ENCODE assay signal across 25 cellular contexts in genomic region chr4:180809439-180809838, GRCh38.
"Had no signal": no experiment of that assay in that cellular context is flagged by ENCODE, and none has a peak within 500 bp of the region (broad histone marks: within the 10 kb centered on the region; RNA-seq: fewer than 3 reads in every experiment).

No MANE protein-coding gene starts in this region.

- H3K36me3 Mint-ChIP-seq: activated naive CD8-positive, alpha-beta T cell; naive thymus-derived CD8-positive, alpha-beta T cell had no signal

- H3K27ac ChIP-seq: body of pancreas, lower lobe of right lung, ovary, psoas muscle, suprapubic skin, transverse colon, uterus had no signal

- DNase-seq: activated CD4-positive, alpha-beta T cell treated with anti-CD3 and anti-CD28 coated beads, Interleukin-2, amount 50 U/mL, for 1 hour; activated CD4-positive, CD25-positive, alpha-beta regulatory T cell treated with anti-CD3 and anti-CD28 coated beads, Interleukin-2, amount 50 U/mL, for 72 hours; activated CD8-positive, alpha-beta memory T cell treated with anti-CD3 and anti-CD28 coated beads, Interleukin-2, amount 50 U/mL, for 4 hours; activated gamma-delta T cell; activated T-cell treated with anti-CD3 and anti-CD28 coated beads, Interleukin-2, amount 50 U/mL, for 48 hours; amygdala; body of pancreas; cortex of kidney; erythroblast; hippocampal formation; islet precursor cell; left colon; lower lobe of right lung; naive thymus-derived CD8-positive, alpha-beta T cell; ovary; psoas muscle; right cardiac atrium; small intestine; stimulated activated CD4-positive, alpha-beta T cell treated with anti-CD3 and anti-CD28 coated beads, Interleukin-4, amount 100 ng/mL, for 1 hour; stimulated activated naive CD8-positive, alpha-beta T cell treated with anti-CD3 and anti-CD28 coated beads, Interleukin-15, amount 100 ng/mL, for 72 hours; transverse colon; uterus had no signal

- ATAC-seq: body of pancreas; left colon; lower lobe of right lung; naive thymus-derived CD8-positive, alpha-beta T cell; psoas muscle; right cardiac atrium; stimulated activated naive CD8-positive, alpha-beta T cell treated with anti-CD3 and anti-CD28 coated beads, Interleukin-15, amount 100 ng/mL, for 72 hours had no signal

- H3K4me1 Mint-ChIP-seq: naive thymus-derived CD8-positive, alpha-beta T cell; stimulated activated naive CD8-positive, alpha-beta T cell treated with anti-CD3 and anti-CD28 coated beads, Interleukin-15, amount 100 ng/mL, for 72 hours had no signal

- H3K27me3 ChIP-seq: body of pancreas, ovary, suprapubic skin, transverse colon, uterus had no signal

- H3K4me1 ChIP-seq: body of pancreas, lower lobe of right lung, psoas muscle, suprapubic skin, transverse colon, uterus had no signal

- H3K9me3 ChIP-seq: body of pancreas, lower lobe of right lung, ovary, psoas muscle, suprapubic skin, transverse colon, uterus had no signal

- H3K9me3 Mint-ChIP-seq: T-helper 1 cell treated with Interleukin-12 subunit alpha and Interleukin-12 subunit beta and Interleukin-4 antibody, amounts not matched to agents 30 μg/mL and 1 μg/mL, for 36 hours had no signal

- H3K4me3 ChIP-seq: body of pancreas, lower lobe of right lung, ovary, psoas muscle, suprapubic skin, transverse colon, uterus had no signal

- H3K27ac Mint-ChIP-seq: activated naive CD8-positive, alpha-beta T cell; naive thymus-derived CD8-positive, alpha-beta T cell; stimulated activated naive CD8-positive, alpha-beta T cell treated with anti-CD3 and anti-CD28 coated beads, Interleukin-15, amount 100 ng/mL, for 72 hours; T-helper 1 cell treated with Interleukin-12 subunit alpha and Interleukin-12 subunit beta and Interleukin-4 antibody, amounts not matched to agents 30 μg/mL and 1 μg/mL, for 36 hours had no signal

- H3K27me3 Mint-ChIP-seq: activated naive CD8-positive, alpha-beta T cell; naive thymus-derived CD8-positive, alpha-beta T cell; stimulated activated naive CD8-positive, alpha-beta T cell treated with anti-CD3 and anti-CD28 coated beads, Interleukin-15, amount 100 ng/mL, for 72 hours had no signal

- H3K4me3 Mint-ChIP-seq: activated naive CD8-positive, alpha-beta T cell; naive thymus-derived CD8-positive, alpha-beta T cell; stimulated activated naive CD8-positive, alpha-beta T cell treated with anti-CD3 and anti-CD28 coated beads, Interleukin-15, amount 100 ng/mL, for 72 hours; T-helper 1 cell treated with Interleukin-12 subunit alpha and Interleukin-12 subunit beta and Interleukin-4 antibody, amounts not matched to agents 30 μg/mL and 1 μg/mL, for 36 hours had no signal
